In the genomic region with DNA sequence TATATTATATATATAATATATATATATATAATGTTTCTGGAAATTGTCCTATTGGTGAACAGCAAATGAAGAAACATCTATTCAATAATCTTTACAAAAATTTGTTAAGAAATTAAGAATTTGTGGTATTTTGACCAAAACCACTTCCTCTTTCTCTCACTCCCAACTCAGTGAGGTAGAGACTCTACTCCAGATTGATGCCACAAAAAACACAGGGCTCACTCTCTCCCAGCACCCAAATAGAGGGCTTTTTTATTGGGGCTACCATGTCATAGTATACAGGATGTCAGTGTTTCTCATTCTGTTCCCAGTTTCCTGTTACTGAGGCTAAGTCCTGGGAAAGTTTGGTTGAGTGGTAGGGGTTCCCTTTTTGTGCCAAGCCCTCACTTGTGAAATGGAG, we compare ENCODE assay signal across 21 cellular contexts.
"Had no signal": no experiment of that assay in that cellular context is flagged by ENCODE, and none has a peak within 500 bp of the region (broad histone marks: within the 10 kb centered on the region; RNA-seq: fewer than 3 reads in every experiment).

No MANE protein-coding gene starts in this region.

- H3K36me3 ChIP-seq: breast epithelium, left lung, neural progenitor cell, sigmoid colon, transverse colon had no signal

- H3K9me3 ChIP-seq: sigmoid colon, transverse colon had no signal

- H3K9ac ChIP-seq: neural progenitor cell had no signal

- H3K27ac ChIP-seq: breast epithelium, foreskin keratinocyte, hepatocyte, left lung, neural progenitor cell, sigmoid colon, transverse colon had no signal

- H3K27me3 ChIP-seq: breast epithelium, foreskin keratinocyte, hepatocyte, left lung, neural progenitor cell, sigmoid colon, transverse colon had no signal

- DNase-seq: activated CD8-positive, alpha-beta memory T cell treated with anti-CD3 and anti-CD28 coated beads, Interleukin-2, amount 50 U/mL, for 4 hours; activated naive CD4-positive, alpha-beta T cell; activated naive CD8-positive, alpha-beta T cell treated with anti-CD3 and anti-CD28 coated beads for 36 hours; activated T-cell treated with anti-CD3 and anti-CD28 coated beads, Interleukin-2, amount 50 U/mL, for 24 hours; effector memory CD4-positive, alpha-beta T cell; foreskin keratinocyte; immature natural killer cell; left lung; naive thymus-derived CD8-positive, alpha-beta T cell; sigmoid colon; stimulated activated CD4-positive, alpha-beta T cell treated with anti-CD3 and anti-CD28 coated beads, Interleukin-15, amount 100 ng/mL, for 24 hours; stimulated activated CD4-positive, alpha-beta T cell treated with anti-CD3 and anti-CD28 coated beads, Interleukin-2, amount 100 ng/mL, for 48 hours; stimulated activated CD8-positive, alpha-beta memory T cell treated with anti-CD3 and anti-CD28 coated beads, Interleukin-4, amount 100 ng/mL, for 48 hours; stimulated activated naive B cell treated with anti-CD40 and anti-IgM and Interleukin-4, amounts not matched to agents 10 μg/mL and 1 μg/mL and 100 μg/mL, for 72 hours; T-helper 9 cell; transverse colon had no signal

- H3K4me2 ChIP-seq: hepatocyte, neural progenitor cell, smooth muscle cell had no signal

- H3K4me1 ChIP-seq: breast epithelium, foreskin keratinocyte, left lung, neural progenitor cell, sigmoid colon, transverse colon had no signal

- H2AFZ ChIP-seq: hepatocyte, neural progenitor cell had no signal

- H3K4me3 ChIP-seq: breast epithelium, hepatocyte, left lung, lung, neural progenitor cell, sigmoid colon, smooth muscle cell, transverse colon had no signal

- H3K79me2 ChIP-seq: hepatocyte had no signal
